ENCODE assay signal across 1 cellular context in the genomic region with DNA sequence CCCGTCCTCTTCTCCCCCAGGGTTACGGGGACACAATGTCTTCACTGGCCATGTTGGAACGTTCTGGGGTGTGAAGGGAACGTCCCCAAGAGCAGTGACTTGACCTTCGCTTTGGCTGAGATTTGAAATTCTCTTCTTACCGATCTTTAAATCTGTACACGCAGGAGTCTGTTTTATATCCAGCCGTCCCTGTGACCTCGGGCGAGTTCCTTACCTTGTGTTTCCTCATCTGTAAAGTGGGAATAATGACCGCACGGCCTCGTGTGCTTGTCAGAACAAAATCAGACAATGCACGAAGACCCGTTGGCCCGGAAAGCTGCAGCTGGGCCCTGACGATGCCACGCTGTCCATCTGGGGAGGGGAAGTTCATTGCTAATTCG.
TF ChIP-seq lines count a peak whose summit lies in the region.

No MANE protein-coding gene starts in this region.

TF ChIP-seq in endothelial cell of umbilical vein, 7 proteins besides CTCF, POLR2A, EP300 and RAD21:
- TF ChIP-seq JUN (IDR thresholded peaks at IDR 0.05; ENCODE audit: borderline replicate concordance, insufficient read depth, insufficient read length, low read depth): no peak
